In genomic region chr12:32159381-32159780, GRCh38 we compare ENCODE assay signal across 13 cellular contexts. TPM values are rescaled to one million over a fixed set of nuclear protein-coding genes. Genes with fewer than 3 reads are reported as not detected.
DNase-seq lines count a peak whose midpoint lies in the region; ATAC-seq and TF ChIP-seq lines count a peak whose summit lies in the region.
"Had no signal": no experiment of that assay in that cellular context is flagged by ENCODE, and none has a peak within 500 bp of the region (broad histone marks: within the 10 kb centered on the region; RNA-seq: fewer than 3 reads in every experiment).

No MANE protein-coding gene starts in this region.

- H4K8ac ChIP-seq in IMR-90 (ENCODE audit: low read depth in 2 of 2, low read length in 2 of 2) = no peak overlapping the region

- no peaks in the 10 kb centered on the region for H3K9me2 ChIP-seq in MM.1S (replicated peaks; ENCODE audit: insufficient read depth, low read length)

- H3K4me3 ChIP-seq in IMR-90 (ENCODE audit: insufficient read depth, low read depth, low read length) = no peak overlapping the region
- no peak overlapping the region for H3K4me3 ChIP-seq in endodermal cell (ENCODE audit: low read length)
- H3K4me3 ChIP-seq in MM.1S (ENCODE audit: low read length) = no peak overlapping the region
- H3K4me3 ChIP-seq: GM23248 had no signal

- H2AFZ ChIP-seq in IMR-90 (replicated peaks; ENCODE audit: low read length, poor library complexity) (no peak overlapping the region), MM.1S (ENCODE audit: low read length) (no peak overlapping the region)
- H2AFZ ChIP-seq: GM23248 had no signal

- H3K14ac ChIP-seq in IMR-90 (replicated peaks; ENCODE audit: low read depth, low read length) = no peak overlapping the region

- H2BK120ac ChIP-seq in IMR-90 (ENCODE audit: low read depth, low read length) = no peak overlapping the region

- H4K91ac ChIP-seq in IMR-90 (ENCODE audit: insufficient read depth, low read depth, low read length) = no peak overlapping the region

- H3K4me1 Mint-ChIP-seq in endodermal cell (peaks cover 31% of the 10 kb centered on the region), nephron progenitor cell (peaks cover 24% of the 10 kb centered on the region)
- H3K4me1 Mint-ChIP-seq: B cell had no signal

- peaks cover 2% of the 10 kb centered on the region; the same call in 1 of the 2 replicates for H3K36me3 ChIP-seq in IMR-90 (ENCODE audit: control insufficient read depth, insufficient read depth, low read length)
- H3K36me3 ChIP-seq in endodermal cell (ENCODE audit: control insufficient read depth, insufficient read depth, low read length) = no peaks in the 10 kb centered on the region
- H3K36me3 ChIP-seq in MM.1S (replicated peaks; ENCODE audit: insufficient read depth, low read length) = no peaks in the 10 kb centered on the region

- H3K4me3 Mint-ChIP-seq in endodermal cell (no peak overlapping the region), nephron progenitor cell (no peak overlapping the region)
- H3K4me3 Mint-ChIP-seq: B cell; CD4-positive, alpha-beta T cell had no signal

- H3K36me3 Mint-ChIP-seq in endodermal cell (ENCODE audit: low read depth) = peaks cover 11% of the 10 kb centered on the region
- peaks cover 23% of the 10 kb centered on the region for H3K36me3 Mint-ChIP-seq in nephron progenitor cell (ENCODE audit: low read depth)

- intact Hi-C loops in IMR-90 (cut with micrococcal nuclease) = no loop called here

- H3K9me3 Mint-ChIP-seq in endodermal cell (no peaks in the 10 kb centered on the region), nephron progenitor cell (peaks cover 1% of the 10 kb centered on the region)
- H3K9me3 Mint-ChIP-seq: CD4-positive, alpha-beta T cell had no signal

- H3K23ac ChIP-seq in IMR-90 (ENCODE audit: low read depth, low read length) = no peak overlapping the region

- WGBS in IMR-90 (ENCODE audit: extremely low coverage in 2 of 2, insufficient read length in 1 of 2), 2 experiments = 100% methylated on average over 2 of the region's 6 CpGs; no CpG with 5 or more reads in 1 of the 2 experiments
- WGBS in endodermal cell (ENCODE audit: insufficient coverage in 1 of 2, insufficient read length in 1 of 2), 2 experiments = 97 to 100% methylated on average over 3 to 6 of the region's 6 CpGs

- H3K4ac ChIP-seq in IMR-90 (ENCODE audit: low read depth, low read length) = 0 out of 2 replicates have a peak overlapping the region, but pooled peaks have one; percentile 7

- H3K27me3 Mint-ChIP-seq in endodermal cell (ENCODE audit: insufficient read depth) (no peaks in the 10 kb centered on the region), nephron progenitor cell (ENCODE audit: low read depth, poor library complexity) (no peaks in the 10 kb centered on the region)
- H3K27me3 Mint-ChIP-seq: B cell; CD4-positive, alpha-beta T cell had no signal

- H3K4me2 ChIP-seq in IMR-90 (ENCODE audit: low read depth, low read length) (no peak overlapping the region), MM.1S (ENCODE audit: low read depth, low read length) (no peak overlapping the region)

- peaks cover 6% of the 10 kb centered on the region; the same call in 1 of the 2 replicates for H3K9me1 ChIP-seq in IMR-90 (ENCODE audit: insufficient read depth, low read length)

- peaks cover 12% of the 10 kb centered on the region for H3K4me1 ChIP-seq in IMR-90 (ENCODE audit: control insufficient read depth, insufficient read depth, low read length)
- peaks cover 6% of the 10 kb centered on the region for H3K4me1 ChIP-seq in endodermal cell (ENCODE audit: control insufficient read depth, insufficient read depth, low read length)
- H3K4me1 ChIP-seq in MM.1S (ENCODE audit: low read length) = no peaks in the 10 kb centered on the region

- peak overlapping the region; percentile 73 for H3K18ac ChIP-seq in IMR-90 (ENCODE audit: low read depth, low read length)

- H2BK5ac ChIP-seq in IMR-90 (ENCODE audit: low read depth, low read length, poor library complexity, severe bottlenecking) = peak overlapping the region; percentile 32

- H2BK20ac ChIP-seq in IMR-90 (ENCODE audit: low read depth, low read length) = no peak overlapping the region

- BruUV-seq in IMR-90 (replicated peaks; lab: Mats Ljungman, UMichigan) = no TSS peak

- DNase-seq in IMR-90 (no peak), endodermal cell (no peak), nephron progenitor cell (no peak), NCI-H2081 (lab: John Stamatoyannopoulos, UW) (no peak), MM.1S (no peak)
- DNase-seq: Calu3; CD4-positive, alpha-beta T cell; H7 had no signal

- no peak for TF ChIP-seq CTCF in IMR-90 (conservative IDR thresholded peaks at IDR 0.05; ENCODE audit: low read depth, low read length)
- TF ChIP-seq CTCF in endodermal cell (conservative IDR thresholded peaks at IDR 0.05) = no peak
- no peak for TF ChIP-seq CTCF in nephron progenitor cell (IDR thresholded peaks at IDR 0.05)
- TF ChIP-seq CTCF in MM.1S (IDR thresholded peaks at IDR 0.05; ENCODE audit: low read length) = no peak

- TF ChIP-seq RAD21 in IMR-90 (IDR thresholded peaks at IDR 0.05; ENCODE audit: low read length) = no peak

- peak overlapping the region; percentile 7 for H3K27ac Mint-ChIP-seq in endodermal cell
- peak overlapping the region; percentile 47 for H3K27ac Mint-ChIP-seq in nephron progenitor cell
- H3K27ac Mint-ChIP-seq: B cell; CD4-positive, alpha-beta T cell had no signal

- H2AK5ac ChIP-seq in IMR-90 (ENCODE audit: low read depth, low read length) = no peak overlapping the region

- peaks cover 16% of the 10 kb centered on the region; the same call in 1 of the 2 replicates for H4K20me1 ChIP-seq in IMR-90 (ENCODE audit: insufficient read depth, low read length)
- no peaks in the 10 kb centered on the region for H4K20me1 ChIP-seq in MM.1S (ENCODE audit: insufficient read depth, low read length)

- dilution Hi-C loops in IMR-90 (cut with HindIII; ENCODE audit: low sequenced_read_pairs, unreplicated experiment) = no loop called here

- peaks cover 26 to 47% of the 10 kb centered on the region in 2 experiments for H3K79me1 ChIP-seq in IMR-90 (ENCODE audit: low read depth in 1 of 2, low read length in 2 of 2)

- H3K79me2 ChIP-seq in MM.1S (ENCODE audit: low read length) = no peaks in the 10 kb centered on the region

- H3K27ac ChIP-seq in IMR-90 (ENCODE audit: insufficient read depth, low read length) (peak overlapping the region; percentile 42; the same call in 1 of the 2 replicates), endodermal cell (ENCODE audit: low read depth, low read length) (no peak overlapping the region), MM.1S (ENCODE audit: low read length) (no peak overlapping the region)
- H3K27ac ChIP-seq: GM23248, HL-60 had no signal

- no peak overlapping the region for H2AK9ac ChIP-seq in IMR-90 (replicated peaks; ENCODE audit: low read depth, low read length, poor library complexity)

- H3K27me3 ChIP-seq in IMR-90 (ENCODE audit: control insufficient read depth, insufficient read depth, low read length) (no peaks in the 10 kb centered on the region), endodermal cell (ENCODE audit: control insufficient read depth, insufficient read depth, low read length, poor library complexity, severe bottlenecking) (no peaks in the 10 kb centered on the region), MM.1S (replicated peaks; ENCODE audit: insufficient read depth, low read length) (no peaks in the 10 kb centered on the region)

- H3F3A ChIP-seq in MM.1S (ENCODE audit: insufficient read depth, low read length) = no peaks in the 10 kb centered on the region

- H3K9ac ChIP-seq in IMR-90 (ENCODE audit: low read depth, low read length) = no peak overlapping the region
- H3K9ac ChIP-seq in endodermal cell (ENCODE audit: extremely low read depth, low read length, poor library complexity, severe bottlenecking) = no peak overlapping the region
- H3K9ac ChIP-seq in MM.1S (ENCODE audit: low read length) = no peak overlapping the region
- H3K9ac ChIP-seq: GM23248 had no signal

- ATAC-seq in IMR-90 (ENCODE audit: low read depth) (no peak), HG03439 (IDR thresholded peaks at IDR 0.05; ENCODE audit: unreplicated experiment) (no peak), HG03196 (IDR thresholded peaks at IDR 0.05; ENCODE audit: unreplicated experiment) (no peak)

- H2BK15ac ChIP-seq in IMR-90 (ENCODE audit: low read depth, low read length) = no peak overlapping the region

- TF ChIP-seq POLR2A in IMR-90 (IDR thresholded peaks at IDR 0.05; ENCODE audit: low read depth, low read length) = no peak

- POLR2A ChIA-PET in IMR-90 (lab: Charles Lee; ENCODE audit: unreplicated experiment) = no interaction called here

- CTCF ChIA-PET in IMR-90 (lab: Yijun Ruan, JAX) = no interaction called here

- in situ Hi-C loops in IMR-90 (cut with MboI; ENCODE audit: low sequenced_read_pairs) = no loop called here

- peak overlapping the region; percentile 15 for H4K5ac ChIP-seq in IMR-90 (ENCODE audit: low read depth, low read length)

- no peaks in the 10 kb centered on the region for H3K9me3 ChIP-seq in IMR-90 (ENCODE audit: control insufficient read depth, insufficient read depth, low read length)
- no peaks in the 10 kb centered on the region for H3K9me3 ChIP-seq in endodermal cell (ENCODE audit: control insufficient read depth, low read length)
- no peaks in the 10 kb centered on the region for H3K9me3 ChIP-seq in MM.1S (replicated peaks; ENCODE audit: insufficient read depth, low read length)

- H3K56ac ChIP-seq in IMR-90 (ENCODE audit: extremely low read depth, insufficient read depth, low read length) = no peak overlapping the region

TF ChIP-seq in IMR-90, 13 proteins besides CTCF, POLR2A, EP300 and RAD21 (continues in another document):
- TF ChIP-seq MXI1 (IDR thresholded peaks at IDR 0.05; ENCODE audit: borderline replicate concordance, low read depth, low read length) (no peak), SMC3 (IDR thresholded peaks at IDR 0.05; ENCODE audit: low read depth, low read length) (no peak), ELK1 (IDR thresholded peaks at IDR 0.05; ENCODE audit: borderline replicate concordance, low read depth, low read length) (no peak), CHD1 (IDR thresholded peaks at IDR 0.05; ENCODE audit: low read depth, low read length) (no peak), RFX5 (IDR thresholded peaks at IDR 0.05; ENCODE audit: low read depth, low read length) (no peak)

RNA-seq across cellular contexts. Expression of gene BICD1, which starts 52.7 kb away (rescaled TPM):
- total RNA-seq in IMR-90 (2012; rRNA removed) (17.2 and 25.0 TPM in 2 replicates), endodermal cell (100 to 1,000 TPM in 1 of 2 donors, 10 to 100 TPM in 1; 56.0 to 101 TPM)
- polyA plus RNA-seq in IMR-90 (2012; rRNA removed) = 17.6 and 21.8 TPM in 2 replicates
- polyA plus RNA-seq in IMR-90 (2012; cell fraction: cytosol; rRNA removed) = 7.2 and 7.3 TPM in 2 replicates
- 32.2 and 53.0 TPM in 2 replicates for polyA plus RNA-seq in IMR-90 (2012; cell fraction: nucleus; rRNA removed; ENCODE audit: low replicate concordance)
- 24.8 TPM for polyA plus RNA-seq in endodermal cell (2013, experiment 1 of 2)
- 21.9 TPM for polyA plus RNA-seq in endodermal cell (2013, experiment 2 of 2)
